Comparison of ENCODE assay signal across 7 cellular contexts in genomic region chr7:50792342-50793114, GRCh38. TPM values are rescaled to one million over a fixed set of nuclear protein-coding genes. Genes with fewer than 3 reads are reported as not detected.
DNase-seq lines count a peak whose midpoint lies in the region; ATAC-seq and TF ChIP-seq lines count a peak whose summit lies in the region.

No MANE protein-coding gene starts in this region.

- H3K27me3 ChIP-seq in NT2/D1 (ENCODE audit: insufficient read depth, insufficient read length), result peaks cover 22% of the 10 kb centered on the region
- no peaks in the 10 kb centered on the region for H3K27me3 ChIP-seq in body of pancreas

- peak overlapping the region; percentile 88 to 94 (median 90) for H3K27ac ChIP-seq in body of pancreas
- H3K27ac ChIP-seq in skin epidermis, result peak overlapping the region in 14 of 21 experiments; percentile 5 to 77 (median 42)

- intact Hi-C loops in body of pancreas (cut with DNase I), result no loop called here

- peak overlapping the region; percentile 83 for H3K9ac ChIP-seq in NT2/D1 (ENCODE audit: insufficient read length, low read depth)

- H3K4me3 ChIP-seq in GM08714 (ENCODE audit: low read length) (peak overlapping the region; percentile 6; the same call in 1 of the 2 replicates), NT2/D1 (ENCODE audit: insufficient read length, low read depth) (peak overlapping the region; percentile 84), body of pancreas (peak overlapping the region; percentile 30 to 66), skin epidermis (peak overlapping the region; percentile 31 to 58 (median 45))

- 0 to 1% methylated on average over 31 to 76 of the region's 91 CpGs for WGBS in body of pancreas, 2 donors

- no peak for TF ChIP-seq CTCF in body of pancreas (IDR thresholded peaks at IDR 0.05)

- H3K9me3 ChIP-seq in NT2/D1 (ENCODE audit: insufficient read depth, low read length), result peaks cover 13% of the 10 kb centered on the region; the same call in 1 of the 2 replicates
- H3K9me3 ChIP-seq in body of pancreas, result no peaks in the 10 kb centered on the region

- ATAC-seq in body of pancreas (peak; percentile 23), GM21723 (IDR thresholded peaks at IDR 0.05; ENCODE audit: unreplicated experiment) (no peak)

- peaks cover 5% of the 10 kb centered on the region for H3K4me1 ChIP-seq in NT2/D1 (ENCODE audit: insufficient read depth, insufficient read length)
- H3K4me1 ChIP-seq in body of pancreas, result peaks cover 67% of the 10 kb centered on the region

- H3K36me3 ChIP-seq in NT2/D1 (ENCODE audit: insufficient read depth, insufficient read length, low read length), result peaks cover 15% of the 10 kb centered on the region
- H3K36me3 ChIP-seq in body of pancreas (replicated peaks in 1 of 2; ENCODE audit: insufficient read depth in 1 of 2, low read depth in 2 of 2), result no peaks in the 10 kb centered on the region

- DNase-seq in NT2/D1 (ENCODE audit: low read depth, low spot score) (no peak), body of pancreas (peak; percentile 33 to 57 (median 48)), iPS-NIHi11 (ENCODE audit: low spot score) (peak; percentile 59), SW 1271 (lab: John Stamatoyannopoulos, UW) (no peak)

- TF ChIP-seq POLR2A in body of pancreas (IDR thresholded peaks at IDR 0.05), result peak in 1 of 3 donors; percentile 32

RNA-seq across cellular contexts. Expression of gene GRB10, which starts 9.8 kb away (rescaled TPM):
- 100 to 1,000 TPM; 130 to 229 TPM for total RNA-seq in body of pancreas

Comparison
In these comparisons a context has a peak if more than half of its experiments do, and no peak if none do; other contexts are left out.
1. H3K4me3 ChIP-seq: peak in every context shown above with its lines; median percentile 84 in NT2/D1; 48 in body of pancreas; 45 in skin epidermis; 6 in GM08714.
2. DNase-seq: peak in body of pancreas (4 of 4) and iPS-NIHi11 (single experiment); none in NT2/D1 (single experiment) and SW 1271 (0 of 2).